Comparison of ENCODE assay signal across 10 cellular contexts in genomic region chr9:37146372-37146771, GRCh38. TPM values are rescaled to one million over a fixed set of nuclear protein-coding genes. Genes with fewer than 3 reads are reported as not detected.
DNase-seq lines count a peak whose midpoint lies in the region; ATAC-seq and TF ChIP-seq lines count a peak whose summit lies in the region.
"Had no signal": no experiment of that assay in that cellular context is flagged by ENCODE, and none has a peak within 500 bp of the region (broad histone marks: within the 10 kb centered on the region; RNA-seq: fewer than 3 reads in every experiment).

No MANE protein-coding gene starts in this region.

- in situ Hi-C loops in G401 (cut with HindIII; ENCODE audit: low sequenced_read_pairs): no loop called here

- no peak for DNase-seq in activated T-cell treated with anti-CD3 and anti-CD28 coated beads, Interleukin-2, amount 50 U/mL, for 24 hours
- no peak for DNase-seq in activated T-cell treated with anti-CD3 and anti-CD28 coated beads, Interleukin-2, amount 50 U/mL, for 48 hours
- peak; percentile 69 for DNase-seq in Jurkat, Clone E6-1 (ENCODE audit: low read depth, low spot score)
- no peak for DNase-seq in activated naive CD8-positive, alpha-beta T cell treated with anti-CD3 and anti-CD28 coated beads for 36 hours
- no peak for DNase-seq in stimulated activated naive CD8-positive, alpha-beta T cell treated with anti-CD3 and anti-CD28 coated beads, Interleukin-15, amount 100 ng/mL, for 72 hours
- no peak for DNase-seq in G401 (ENCODE audit: low spot score)
- DNase-seq in NCI-H128 (lab: John Stamatoyannopoulos, UW; ENCODE audit: unreplicated experiment): no peak
- no peak for DNase-seq in testis

- TF ChIP-seq CTCF in testis (IDR thresholded peaks at IDR 0.05): no peak

- no peaks in the 10 kb centered on the region for H3K4me1 ChIP-seq in testis

- peak overlapping the region; percentile 5 for H3K4me3 Mint-ChIP-seq in activated T-cell treated with anti-CD3 and anti-CD28 coated beads, Interleukin-2, amount 50 U/mL, for 24 hours
- H3K4me3 Mint-ChIP-seq in activated naive CD8-positive, alpha-beta T cell treated with anti-CD3 and anti-CD28 coated beads for 36 hours: peak overlapping the region; percentile 55
- peak overlapping the region; percentile 53 to 80 for H3K4me3 Mint-ChIP-seq in stimulated activated naive CD8-positive, alpha-beta T cell treated with anti-CD3 and anti-CD28 coated beads, Interleukin-15, amount 100 ng/mL, for 72 hours

- H3K36me3 ChIP-seq in testis (ENCODE audit: low read depth, missing control alignments): no peaks in the 10 kb centered on the region

- ATAC-seq in stimulated activated naive CD8-positive, alpha-beta T cell treated with anti-CD3 and anti-CD28 coated beads, Interleukin-15, amount 100 ng/mL, for 72 hours: peak; percentile 58

- no peak for TF ChIP-seq POLR2A in testis (IDR thresholded peaks at IDR 0.05)

- peak overlapping the region; percentile 27 for H3K4me3 ChIP-seq in Jurkat, Clone E6-1 (ENCODE audit: low read length)
- no peak overlapping the region for H3K4me3 ChIP-seq in testis
- H3K4me3 ChIP-seq: coronary artery had no signal

- H3K9me3 ChIP-seq in testis: no peaks in the 10 kb centered on the region

- H3K4me1 Mint-ChIP-seq in activated T-cell treated with anti-CD3 and anti-CD28 coated beads, Interleukin-2, amount 50 U/mL, for 24 hours (ENCODE audit: low read depth): peaks cover 50% of the 10 kb centered on the region
- H3K4me1 Mint-ChIP-seq in activated naive CD8-positive, alpha-beta T cell treated with anti-CD3 and anti-CD28 coated beads for 36 hours: peaks cover 38% of the 10 kb centered on the region
- peaks cover 37% of the 10 kb centered on the region for H3K4me1 Mint-ChIP-seq in stimulated activated naive CD8-positive, alpha-beta T cell treated with anti-CD3 and anti-CD28 coated beads, Interleukin-15, amount 100 ng/mL, for 72 hours

- peaks cover 54% of the 10 kb centered on the region for H3K36me3 Mint-ChIP-seq in activated T-cell treated with anti-CD3 and anti-CD28 coated beads, Interleukin-2, amount 50 U/mL, for 24 hours (ENCODE audit: low read depth)
- peaks cover 40% of the 10 kb centered on the region for H3K36me3 Mint-ChIP-seq in activated naive CD8-positive, alpha-beta T cell treated with anti-CD3 and anti-CD28 coated beads for 36 hours

- H3K27ac ChIP-seq in testis: no peak overlapping the region
- H3K27ac ChIP-seq: coronary artery, VCaP had no signal

- WGBS in testis, 2 donors: 39% methylated on average over 2 of the region's 2 CpGs

- intact Hi-C loops in testis (cut with DNase I; ENCODE audit: low total_unique reads): no loop called here

- no peaks in the 10 kb centered on the region for H3K27me3 ChIP-seq in testis

- peak overlapping the region; percentile 72 for H3K27ac Mint-ChIP-seq in activated T-cell treated with anti-CD3 and anti-CD28 coated beads, Interleukin-2, amount 50 U/mL, for 24 hours
- peak overlapping the region; percentile 82 for H3K27ac Mint-ChIP-seq in activated naive CD8-positive, alpha-beta T cell treated with anti-CD3 and anti-CD28 coated beads for 36 hours
- peak overlapping the region; percentile 76 to 96 for H3K27ac Mint-ChIP-seq in stimulated activated naive CD8-positive, alpha-beta T cell treated with anti-CD3 and anti-CD28 coated beads, Interleukin-15, amount 100 ng/mL, for 72 hours

- no peaks in the 10 kb centered on the region for H3K9me3 Mint-ChIP-seq in activated T-cell treated with anti-CD3 and anti-CD28 coated beads, Interleukin-2, amount 50 U/mL, for 24 hours
- H3K9me3 Mint-ChIP-seq in activated naive CD8-positive, alpha-beta T cell treated with anti-CD3 and anti-CD28 coated beads for 36 hours: peaks cover 1% of the 10 kb centered on the region
- no peaks in the 10 kb centered on the region for H3K9me3 Mint-ChIP-seq in stimulated activated naive CD8-positive, alpha-beta T cell treated with anti-CD3 and anti-CD28 coated beads, Interleukin-15, amount 100 ng/mL, for 72 hours

- no peaks in the 10 kb centered on the region for H3K27me3 Mint-ChIP-seq in activated T-cell treated with anti-CD3 and anti-CD28 coated beads, Interleukin-2, amount 50 U/mL, for 24 hours
- H3K27me3 Mint-ChIP-seq in activated naive CD8-positive, alpha-beta T cell treated with anti-CD3 and anti-CD28 coated beads for 36 hours: no peaks in the 10 kb centered on the region
- H3K27me3 Mint-ChIP-seq in stimulated activated naive CD8-positive, alpha-beta T cell treated with anti-CD3 and anti-CD28 coated beads, Interleukin-15, amount 100 ng/mL, for 72 hours: no peaks in the 10 kb centered on the region

RNA-seq across cellular contexts. Expression of gene ZCCHC7, which starts 26.0 kb away (rescaled TPM):
- polyA plus RNA-seq in Jurkat, Clone E6-1 (2012; ENCODE audit: insufficient read depth, insufficient read length): 44.3 TPM
- 10 to 100 TPM; 35.4 to 37.5 TPM for total RNA-seq in activated naive CD8-positive, alpha-beta T cell treated with anti-CD3 and anti-CD28 coated beads for 36 hours
- total RNA-seq in G401 (2014; rRNA removed; shearing (Covaris generic)): 14.1 and 20.5 TPM in 2 replicates
- total RNA-seq in testis: 10 to 100 TPM; 18.5 to 20.6 TPM
- 14.4 TPM for polyA plus RNA-seq in testis (ENCODE audit: insufficient read depth, low read depth, low replicate concordance)

Comparison
In these comparisons a context has a peak if more than half of its experiments do, and no peak if none do; other contexts are left out.
1. H3K4me3 Mint-ChIP-seq: peak in every context shown above with its lines; median percentile 66 in stimulated activated naive CD8-positive, alpha-beta T cell treated with anti-CD3 and anti-CD28 coated beads, Interleukin-15, amount 100 ng/mL, for 72 hours; 55 in activated naive CD8-positive, alpha-beta T cell treated with anti-CD3 and anti-CD28 coated beads for 36 hours; 5 in activated T-cell treated with anti-CD3 and anti-CD28 coated beads, Interleukin-2, amount 50 U/mL, for 24 hours.